ENCODE assay signal across 1 cellular context in genomic region chr1:168170552-168171508, GRCh38.
TF ChIP-seq lines count a peak whose summit lies in the region.

No MANE protein-coding gene starts in this region.

TF ChIP-seq in HepG2, 621 proteins besides CTCF, POLR2A, EP300 and RAD21:
- TF ChIP-seq ATF2 (CRISPR knock-in tag; IDR thresholded peaks at IDR 0.05) (no peak), USF2 (IDR thresholded peaks at IDR 0.05; ENCODE audit: low read depth, low read length) (no peak), USF2 (CRISPR knock-in tag; IDR thresholded peaks at IDR 0.05; ENCODE audit: borderline replicate concordance) (peak; percentile 29; the same call in 1 of the 2 replicates), ZBTB33 (CRISPR knock-in tag; IDR thresholded peaks at IDR 0.05) (no peak), ZFX (CRISPR knock-in tag; IDR thresholded peaks at IDR 0.05; ENCODE audit: low read depth) (peak; percentile 29; the same call in 1 of the 2 replicates)
